In genomic region chr16:66549284-66550131, GRCh38 we compare ENCODE assay signal across 8 cellular contexts. TPM values are rescaled to one million over a fixed set of nuclear protein-coding genes. Genes with fewer than 3 reads are reported as not detected.
DNase-seq lines count a peak whose midpoint lies in the region; ATAC-seq lines count a peak whose summit lies in the region.

Gene TK2, minus strand, starts transcription at chr16:66550122. Its CDS starts 61 bp downstream, at chr16:66550061.

- H3K4me1 ChIP-seq in mesenchymal stem cell (ENCODE audit: control insufficient read depth, insufficient read depth, low read depth, low read length): peaks cover 36% of the 10 kb centered on the region

- in situ Hi-C loops in endometrial microvascular endothelial cells (cut with HindIII; ENCODE audit: inconsistent ontology term, low pct_unique_long_range_greater_than_20kb, low sequenced_read_pairs): no loop called here

- peak within 1 kb of the TSS; percentile 67 to 92 for H3K4me3 ChIP-seq in mesenchymal stem cell (ENCODE audit: insufficient read depth in 1 of 2, low read depth in 1 of 2, low read length in 2 of 2)

- 19% methylated on average over 62 of the region's 80 CpGs for WGBS in mesenchymal stem cell

- H2AFZ ChIP-seq in mesenchymal stem cell (ENCODE audit: low read depth, low read length): peak within 1 kb of the TSS; percentile 90

- peak within 1 kb of the TSS; percentile 98 for H2BK5ac ChIP-seq in mesenchymal stem cell (ENCODE audit: low read depth, low read length, poor library complexity, severe bottlenecking)

- peak within 1 kb of the TSS in 1 of 2 experiments; percentile 92 for H3K14ac ChIP-seq in mesenchymal stem cell (ENCODE audit: low read length in 2 of 2)

- H2BK12ac ChIP-seq in mesenchymal stem cell (ENCODE audit: low read length in 2 of 2): peak within 1 kb of the TSS in 1 of 2 experiments; percentile 17

- peak within 1 kb of the TSS; percentile 98 for H3K9ac ChIP-seq in mesenchymal stem cell (ENCODE audit: low read length)

- no peaks in the 10 kb centered on the region for H3K27me3 ChIP-seq in mesenchymal stem cell (ENCODE audit: control insufficient read depth in 1 of 2, insufficient read depth in 1 of 2, low read length in 2 of 2)

- ATAC-seq in GM19351 (IDR thresholded peaks at IDR 0.05; ENCODE audit: unreplicated experiment) (peak; percentile 32), GM21825 (IDR thresholded peaks at IDR 0.05; ENCODE audit: unreplicated experiment) (no peak)

- no peaks in the 10 kb centered on the region for H3K9me3 ChIP-seq in mesenchymal stem cell (ENCODE audit: control insufficient read depth, low read length)

- H2BK120ac ChIP-seq in mesenchymal stem cell (ENCODE audit: low read depth, low read length): peak within 1 kb of the TSS; percentile 97

- H2BK15ac ChIP-seq in mesenchymal stem cell (ENCODE audit: low read depth, poor library complexity, severe bottlenecking): peak within 1 kb of the TSS; percentile 80

- DNase-seq in AG08395 (ENCODE audit: low spot score): peak; percentile 84
- DNase-seq in NCI-H69 (lab: John Stamatoyannopoulos, UW): peak; percentile 68
- DNase-seq in activated T-cell treated with anti-CD3 and anti-CD28 coated beads for 1 hour (ENCODE audit: low read depth): peak; percentile 24
- DNase-seq in mesenchymal stem cell: peak; percentile 69
- DNase-seq in stimulated activated CD4-positive, alpha-beta T cell treated with anti-CD3 and anti-CD28 coated beads, TNF-alpha, amount 100 ng/mL, for 48 hours (ENCODE audit: low read depth in 3 of 3): peak; percentile 30 to 56 (median 41)

- H3K23ac ChIP-seq in mesenchymal stem cell (ENCODE audit: low read length in 2 of 2): peak within 1 kb of the TSS in 1 of 2 experiments; percentile 96

- H3K4me2 ChIP-seq in mesenchymal stem cell (ENCODE audit: low read length, poor library complexity, severe bottlenecking): peak within 1 kb of the TSS; percentile 93

- peak within 1 kb of the TSS; percentile 88 to 95 for H3K18ac ChIP-seq in mesenchymal stem cell (ENCODE audit: low read depth in 1 of 2, low read length in 2 of 2)

- H2AK5ac ChIP-seq in mesenchymal stem cell (ENCODE audit: low read length, severe bottlenecking): peak within 1 kb of the TSS; percentile 91

- peak within 1 kb of the TSS; percentile 74 to 92 for H3K4ac ChIP-seq in mesenchymal stem cell (ENCODE audit: low read depth in 1 of 2, low read length in 2 of 2)

- H3K79me1 ChIP-seq in mesenchymal stem cell (replicated peaks; ENCODE audit: low read length, poor library complexity, severe bottlenecking): peaks cover 37% of the 10 kb centered on the region

- peak within 1 kb of the TSS; percentile 88 for H4K91ac ChIP-seq in mesenchymal stem cell (ENCODE audit: low read length)

- H3K27ac ChIP-seq in mesenchymal stem cell (ENCODE audit: low read length, poor library complexity, severe bottlenecking): peak within 1 kb of the TSS; percentile 90

- H3K36me3 ChIP-seq in mesenchymal stem cell (ENCODE audit: control insufficient read depth in 1 of 2, insufficient read depth in 2 of 2, low read depth in 1 of 2, low read length in 2 of 2): peaks cover 10 to 27% of the 10 kb centered on the region in 2 experiments

- H4K8ac ChIP-seq in mesenchymal stem cell (ENCODE audit: low read length): peak within 1 kb of the TSS; percentile 99

RNA-seq across cellular contexts. Expression of gene TK2, which starts in this region (rescaled TPM):
- total RNA-seq in endometrial microvascular endothelial cells (ENCODE audit: inconsistent ontology term): 24.9 TPM
- 12.5 TPM for polyA plus RNA-seq in mesenchymal stem cell (2013, experiment 1 of 2)
- polyA plus RNA-seq in mesenchymal stem cell (2013, experiment 2 of 2): 12.8 TPM

Comparison
In these comparisons a context has a peak if more than half of its experiments do, and no peak if none do; other contexts are left out.
1. DNase-seq: peak in every context shown above with its lines; median percentile 84 in AG08395; 69 in mesenchymal stem cell; 68 in NCI-H69; 41 in stimulated activated CD4-positive, alpha-beta T cell treated with anti-CD3 and anti-CD28 coated beads, TNF-alpha, amount 100 ng/mL, for 48 hours; 24 in activated T-cell treated with anti-CD3 and anti-CD28 coated beads for 1 hour.